9 cellular contexts compared by ENCODE assay signal in the genomic region with DNA sequence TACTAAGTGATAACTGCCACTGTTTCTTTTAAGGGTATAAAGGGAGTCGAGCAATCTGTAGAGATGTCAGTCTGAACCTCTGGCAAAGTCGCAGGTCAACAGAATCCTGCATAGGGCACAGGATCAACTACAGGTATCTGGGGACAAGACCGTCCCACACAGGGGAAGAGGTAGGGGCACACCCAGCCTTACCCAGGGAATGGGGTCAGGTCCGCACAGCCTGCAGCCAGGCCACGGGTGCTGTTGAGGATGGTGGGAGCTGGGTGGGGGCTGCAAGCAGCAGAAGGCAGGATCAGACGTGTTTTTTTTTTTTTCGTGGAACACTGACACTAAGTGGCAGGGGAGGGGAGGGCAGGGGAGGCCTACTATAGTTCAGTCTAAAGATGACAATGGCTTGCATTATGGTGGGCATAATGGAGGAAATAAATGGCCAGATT. TPM values are rescaled to one million over a fixed set of nuclear protein-coding genes. Genes with fewer than 3 reads are reported as not detected.
DNase-seq lines count a peak whose midpoint lies in the region; ATAC-seq and TF ChIP-seq lines count a peak whose summit lies in the region.
"Had no signal": no experiment of that assay in that cellular context is flagged by ENCODE, and none has a peak within 500 bp of the region (broad histone marks: within the 10 kb centered on the region; RNA-seq: fewer than 3 reads in every experiment).

No MANE protein-coding gene starts in this region.

- peaks cover 19 to 35% of the 10 kb centered on the region in 2 experiments; a peak in 3 of 4 replicates for H3K4me1 ChIP-seq in SK-N-SH (ENCODE audit: control insufficient read depth in 1 of 2, insufficient read depth in 2 of 2, low read depth in 1 of 2, low read length in 1 of 2)

- CTCF ChIA-PET in SK-N-SH (lab: Yijun Ruan, JAX): interaction anchor here (1.8 kb wide), 1 partner anchor 29 kb away, joined by 7 read pairs; no protein-coding TSS in a partner anchor

- peak overlapping the region; percentile 72 for H3K27ac Mint-ChIP-seq in stimulated activated memory B cell treated with anti-CD40 and anti-IgM and Interleukin-4, amounts not matched to agents 10 μg/mL and 1 μg/mL and 100 μg/mL, for 72 hours

- H3K9me2 ChIP-seq in SK-N-SH: no peaks in the 10 kb centered on the region

- no peaks in the 10 kb centered on the region for H3K27me3 ChIP-seq in SK-N-SH (ENCODE audit: insufficient read depth)

- H3K79me2 ChIP-seq in SK-N-SH (ENCODE audit: insufficient read depth): peaks cover 96% of the 10 kb centered on the region

- peaks cover 34% of the 10 kb centered on the region for H4K20me1 ChIP-seq in SK-N-SH (ENCODE audit: insufficient read depth)

- no peak for TF ChIP-seq EP300 in SK-N-SH (IDR thresholded peaks at IDR 0.05; ENCODE audit: borderline replicate concordance in 1 of 2, low read depth in 1 of 2, low read length in 1 of 2)

- POLR2A ChIA-PET in SK-N-SH (lab: Yijun Ruan, JAX): no interaction called here

- 93% methylated on average over 7 of the region's 7 CpGs for WGBS in SK-N-SH (ENCODE audit: low lambda C conversion rate)

- H3K9ac ChIP-seq in SK-N-SH: peak overlapping the region; percentile 87; the same call in 1 of the 2 replicates

- peak overlapping the region in 1 of 2 experiments; percentile 87; a peak in 1 of 4 replicates for H3K4me3 ChIP-seq in SK-N-SH (ENCODE audit: low read depth in 2 of 2, low read length in 1 of 2)
- peak overlapping the region; percentile 85 for H3K4me3 ChIP-seq in WI38 (ENCODE audit: low read depth, low read length)
- H3K4me3 ChIP-seq in foreskin fibroblast (ENCODE audit: low read depth in 1 of 2, low read length in 2 of 2): peak overlapping the region; percentile 61 to 74

- peaks cover 37% of the 10 kb centered on the region for H3K36me3 Mint-ChIP-seq in stimulated activated memory B cell treated with anti-CD40 and anti-IgM and Interleukin-4, amounts not matched to agents 10 μg/mL and 1 μg/mL and 100 μg/mL, for 72 hours

- peaks cover 9% of the 10 kb centered on the region; the same call in 1 of the 2 replicates for H3K9me3 ChIP-seq in SK-N-SH

- peaks cover 9% of the 10 kb centered on the region for H3K9me3 Mint-ChIP-seq in stimulated activated memory B cell treated with anti-CD40 and anti-IgM and Interleukin-4, amounts not matched to agents 10 μg/mL and 1 μg/mL and 100 μg/mL, for 72 hours

- peak; percentile 32 for DNase-seq in SK-N-SH
- no peak for DNase-seq in foreskin fibroblast
- no peak for DNase-seq in NCI-H2171 (lab: John Stamatoyannopoulos, UW)
- DNase-seq in MV-4-11 (lab: John Stamatoyannopoulos, UW): no peak
- DNase-seq: COR-L47 had no signal

- H3K4me3 Mint-ChIP-seq in stimulated activated memory B cell treated with anti-CD40 and anti-IgM and Interleukin-4, amounts not matched to agents 10 μg/mL and 1 μg/mL and 100 μg/mL, for 72 hours: peak overlapping the region; percentile 75

- H3K4me2 ChIP-seq in SK-N-SH: peak overlapping the region; percentile 77

- TF ChIP-seq RAD21 in SK-N-SH (IDR thresholded peaks at IDR 0.05; ENCODE audit: low read length): no peak

- H2AFZ ChIP-seq in SK-N-SH (ENCODE audit: low read depth): no peak overlapping the region

- ATAC-seq in SK-N-SH treated with all-trans-retinoic acid at 6 μM for 48 hours (no peak), GM21390 (IDR thresholded peaks at IDR 0.05; ENCODE audit: unreplicated experiment) (no peak)
- ATAC-seq in stimulated activated memory B cell treated with anti-CD40 and anti-IgM and Interleukin-4, amounts not matched to agents 10 μg/mL and 1 μg/mL and 100 μg/mL, for 72 hours: no peak

- H3K4me1 Mint-ChIP-seq in stimulated activated memory B cell treated with anti-CD40 and anti-IgM and Interleukin-4, amounts not matched to agents 10 μg/mL and 1 μg/mL and 100 μg/mL, for 72 hours: peaks cover 43% of the 10 kb centered on the region

- H3F3A ChIP-seq in SK-N-SH (replicated peaks; ENCODE audit: insufficient read depth): peaks cover 12% of the 10 kb centered on the region

- peak overlapping the region in 1 of 2 experiments; percentile 62; a peak in 1 of 4 replicates for H3K27ac ChIP-seq in SK-N-SH (ENCODE audit: low read depth in 2 of 2, low read length in 1 of 2)

- no peak; the same call in 1 of the 2 replicates for TF ChIP-seq CTCF in SK-N-SH (IDR thresholded peaks at IDR 0.05)
- no peak for TF ChIP-seq CTCF in WI38 (IDR thresholded peaks at IDR 0.05; ENCODE audit: low read depth, low read length)
- no peak for TF ChIP-seq CTCF in foreskin fibroblast (IDR thresholded peaks at IDR 0.05; ENCODE audit: low read depth, low read length)

- no peaks in the 10 kb centered on the region for H3K27me3 Mint-ChIP-seq in stimulated activated memory B cell treated with anti-CD40 and anti-IgM and Interleukin-4, amounts not matched to agents 10 μg/mL and 1 μg/mL and 100 μg/mL, for 72 hours

- H3K36me3 ChIP-seq in SK-N-SH (replicated peaks in 1 of 2; ENCODE audit: control insufficient read depth in 1 of 2, insufficient read depth in 2 of 2, low read length in 1 of 2): peaks cover 5 to 13% of the 10 kb centered on the region in 2 experiments

TF ChIP-seq in SK-N-SH, 30 proteins besides CTCF, POLR2A, EP300 and RAD21:
- no peak for TF ChIP-seq YY1 (IDR thresholded peaks at IDR 0.05; ENCODE audit: low read depth)
- TF ChIP-seq TAF1 (IDR thresholded peaks at IDR 0.05; ENCODE audit: borderline replicate concordance, low read depth, low read length): no peak
- TF ChIP-seq NFIC (IDR thresholded peaks at IDR 0.05; ENCODE audit: borderline replicate concordance): no peak
- no peak for TF ChIP-seq EZH2phosphoT487 (IDR thresholded peaks at IDR 0.05; ENCODE audit: borderline replicate concordance, low read depth)
- TF ChIP-seq NRF1 (IDR thresholded peaks at IDR 0.05; ENCODE audit: low read depth, low read length): no peak
- no peak for TF ChIP-seq SIN3A (IDR thresholded peaks at IDR 0.05; ENCODE audit: borderline replicate concordance, low read depth, low read length)
- no peak for TF ChIP-seq MXI1 (IDR thresholded peaks at IDR 0.05; ENCODE audit: low read depth, low read length)
- TF ChIP-seq, protein P1, sequence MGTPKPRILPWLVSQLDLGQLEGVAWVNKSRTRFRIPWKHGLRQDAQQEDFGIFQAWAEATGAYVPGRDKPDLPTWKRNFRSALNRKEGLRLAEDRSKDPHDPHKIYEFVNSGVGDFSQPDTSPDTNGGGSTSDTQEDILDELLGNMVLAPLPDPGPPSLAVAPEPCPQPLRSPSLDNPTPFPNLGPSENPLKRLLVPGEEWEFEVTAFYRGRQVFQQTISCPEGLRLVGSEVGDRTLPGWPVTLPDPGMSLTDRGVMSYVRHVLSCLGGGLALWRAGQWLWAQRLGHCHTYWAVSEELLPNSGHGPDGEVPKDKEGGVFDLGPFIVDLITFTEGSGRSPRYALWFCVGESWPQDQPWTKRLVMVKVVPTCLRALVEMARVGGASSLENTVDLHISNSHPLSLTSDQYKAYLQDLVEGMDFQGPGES (IDR thresholded peaks at IDR 0.05; ENCODE audit: low read depth, low read length): no peak
- TF ChIP-seq SMC3 (IDR thresholded peaks at IDR 0.05; ENCODE audit: low read depth, low read length): no peak

TF ChIP-seq in SK-N-SH treated with all-trans-retinoic acid at 6 μM for 48 hours, 23 proteins besides CTCF, POLR2A, EP300 and RAD21 (continues in another document):
- TF ChIP-seq ZFP3 (CRISPR knock-in tag; IDR thresholded peaks at IDR 0.05) (no peak), TOX (CRISPR knock-in tag; IDR thresholded peaks at IDR 0.05; ENCODE audit: borderline replicate concordance) (no peak), ZFP30 (CRISPR knock-in tag; IDR thresholded peaks at IDR 0.05) (no peak), ZNF8 (CRISPR knock-in tag; IDR thresholded peaks at IDR 0.05) (no peak), GLIS3 (CRISPR knock-in tag; IDR thresholded peaks at IDR 0.05) (no peak), CREB5 (CRISPR knock-in tag; IDR thresholded peaks at IDR 0.05; ENCODE audit: low read depth) (no peak), TSHZ2 (CRISPR knock-in tag; IDR thresholded peaks at IDR 0.05) (no peak), BACH2 (CRISPR knock-in tag; IDR thresholded peaks at IDR 0.05; ENCODE audit: borderline replicate concordance) (no peak), SNAI2 (CRISPR knock-in tag; IDR thresholded peaks at IDR 0.05) (no peak)

RNA-seq across cellular contexts. Expression of gene HDLBP, which starts 41.9 kb away (rescaled TPM):
- polyA plus RNA-seq in SK-N-SH (2012; rRNA removed): 211 and 263 TPM in 2 replicates
- 190 and 208 TPM in 2 replicates for polyA plus RNA-seq in SK-N-SH (2012; cell fraction: cytosol; rRNA removed)
- 430 and 440 TPM in 2 replicates for polyA plus RNA-seq in SK-N-SH (2012; cell fraction: nucleus; rRNA removed)

RNA-seq across cellular contexts. Expression of gene SEPTIN2, which starts 42.2 kb away (rescaled TPM):
- polyA plus RNA-seq in SK-N-SH (2012; rRNA removed): 226 and 330 TPM in 2 replicates
- 307 and 361 TPM in 2 replicates for polyA plus RNA-seq in SK-N-SH (2012; cell fraction: cytosol; rRNA removed)
- 212 and 449 TPM in 2 replicates for polyA plus RNA-seq in SK-N-SH (2012; cell fraction: nucleus; rRNA removed)
